In genomic region chr3:4503050-4503449, GRCh38 we compare ENCODE assay signal across 9 cellular contexts. TPM values are rescaled to one million over a fixed set of nuclear protein-coding genes. Genes with fewer than 3 reads are reported as not detected.
DNase-seq lines count a peak whose midpoint lies in the region; ATAC-seq, FAIRE-seq and TF ChIP-seq lines count a peak whose summit lies in the region.
"Had no signal": no experiment of that assay in that cellular context is flagged by ENCODE, and none has a peak within 500 bp of the region (broad histone marks: within the 10 kb centered on the region; RNA-seq: fewer than 3 reads in every experiment).

No MANE protein-coding gene starts in this region.

- H3K36me3 ChIP-seq in HEK293 (ENCODE audit: control insufficient read depth in 2 of 2, insufficient read depth in 1 of 2, low read length in 2 of 2), result peaks cover 0 to 3% of the 10 kb centered on the region in 2 experiments; a peak in 2 of 3 replicates
- H3K36me3 ChIP-seq in parathyroid adenoma (ENCODE audit: control insufficient read depth, insufficient read depth, low read length), result no peaks in the 10 kb centered on the region
- H3K36me3 ChIP-seq in small intestine (ENCODE audit: control insufficient read depth in 2 of 2, insufficient read depth in 2 of 2, low read length in 2 of 2), result no peaks in the 10 kb centered on the region

- 80% methylated on average over 5 of the region's 5 CpGs for WGBS in right cardiac atrium
- WGBS in small intestine, 3 donors, result 67 to 89% (median 77%) methylated on average over 5 of the region's 5 CpGs

- CTCF ChIA-PET in HEK293 (lab: Yijun Ruan, JAX), result no interaction called here

- intact Hi-C loops in right cardiac atrium (cut with DNase I), result loop anchor here in 1 of 4 donors (10.0 kb wide), 1 partner anchor 122 kb away; no protein-coding TSS in a partner anchor

- peak overlapping the region; percentile 65 for H2AFZ ChIP-seq in parathyroid adenoma

- H3K27ac ChIP-seq in HEK293 (ENCODE audit: extremely low read depth, low read depth, low read length) (no peak overlapping the region), parathyroid adenoma (peak overlapping the region; percentile 93), right cardiac atrium (ENCODE audit: low read length) (no peak overlapping the region), small intestine (ENCODE audit: low read depth in 1 of 2, low read length in 1 of 2) (no peak overlapping the region)

- ATAC-seq in GM18870 (IDR thresholded peaks at IDR 0.05; ENCODE audit: unreplicated experiment), result peak; percentile 50
- ATAC-seq in HG03571 (IDR thresholded peaks at IDR 0.05; ENCODE audit: unreplicated experiment), result peak; percentile 48
- no peak for ATAC-seq in SK-N-SH treated with all-trans-retinoic acid at 6 μM for 48 hours
- no peak for ATAC-seq in right cardiac atrium

- no peaks in the 10 kb centered on the region for H3K9me3 ChIP-seq in HEK293 (ENCODE audit: control insufficient read depth, insufficient read depth, low read depth, low read length)
- no peaks in the 10 kb centered on the region for H3K9me3 ChIP-seq in parathyroid adenoma (ENCODE audit: control insufficient read depth, low read length)
- H3K9me3 ChIP-seq in right cardiac atrium (ENCODE audit: control insufficient read depth, low read length), result no peaks in the 10 kb centered on the region
- no peaks in the 10 kb centered on the region for H3K9me3 ChIP-seq in small intestine (ENCODE audit: control insufficient read depth, low read depth)

- H3K79me2 ChIP-seq in parathyroid adenoma, result peaks cover 19% of the 10 kb centered on the region

- POLR2A ChIA-PET in HEK293 (lab: Yijun Ruan, JAX), result interaction anchor here (1.1 kb wide), 1 partner anchor 10 kb away, joined by 5 read pairs; the partner anchor contains the start of gene ITPR1

- no peak overlapping the region for H3K4me3 ChIP-seq in HEK293 (ENCODE audit: low read depth, low read length)
- no peak overlapping the region for H3K4me3 ChIP-seq in parathyroid adenoma (ENCODE audit: low read depth, low read length)
- no peak overlapping the region for H3K4me3 ChIP-seq in right cardiac atrium (ENCODE audit: low read length)
- H3K4me3 ChIP-seq in small intestine (ENCODE audit: low read depth in 1 of 2, low read length in 2 of 2), result no peak overlapping the region

- H3K9ac ChIP-seq in parathyroid adenoma, result no peak overlapping the region

- H3K4me1 ChIP-seq in HEK293 (ENCODE audit: control insufficient read depth, insufficient read depth, low read length) (peaks cover 8% of the 10 kb centered on the region), parathyroid adenoma (peaks cover 48% of the 10 kb centered on the region), right cardiac atrium (ENCODE audit: control insufficient read depth, insufficient read depth, low read length) (no peaks in the 10 kb centered on the region), small intestine (ENCODE audit: control insufficient read depth in 2 of 2, insufficient read depth in 1 of 2, low read depth in 1 of 2, low read length in 1 of 2) (peaks cover 3 to 8% of the 10 kb centered on the region in 2 donors)

- FAIRE-seq in small intestine (lab: Jason Lieb, UNC), result no peak

- TF ChIP-seq CTCF in HEK293 (tag by site-specific recombination; IDR thresholded peaks at IDR 0.05) (no peak), parathyroid adenoma (IDR thresholded peaks at IDR 0.05) (no peak)

- H3K4me2 ChIP-seq in parathyroid adenoma (ENCODE audit: low read length), result peak overlapping the region; percentile 55

- DNase-seq in right cardiac atrium (no peak), NCI-H2227 (lab: John Stamatoyannopoulos, UW; ENCODE audit: unreplicated experiment) (no peak), small intestine (no peak)
- DNase-seq: NCI-H1694 had no signal

- no peaks in the 10 kb centered on the region for H3K27me3 ChIP-seq in parathyroid adenoma (ENCODE audit: control insufficient read depth, insufficient read depth, low read length)
- no peaks in the 10 kb centered on the region for H3K27me3 ChIP-seq in right cardiac atrium (ENCODE audit: control insufficient read depth, insufficient read depth)
- H3K27me3 ChIP-seq in small intestine (ENCODE audit: control insufficient read depth in 2 of 2, insufficient read depth in 2 of 2, low read length in 2 of 2), result no peaks in the 10 kb centered on the region

TF ChIP-seq in HEK293, 187 proteins besides CTCF, POLR2A, EP300 and RAD21 (continues in another document):
- TF ChIP-seq ZNF664 (tag by site-specific recombination; IDR thresholded peaks at IDR 0.05) (peak; percentile 29; the same call in 1 of the 2 replicates), ZNF776 (tag by site-specific recombination; IDR thresholded peaks at IDR 0.05; ENCODE audit: borderline replicate concordance) (no peak), ZNF394 (tag by site-specific recombination; IDR thresholded peaks at IDR 0.05; ENCODE audit: borderline replicate concordance) (no peak), OVOL3 (tag by site-specific recombination; IDR thresholded peaks at IDR 0.05) (no peak), PRDM10 (tag by site-specific recombination; IDR thresholded peaks at IDR 0.05) (peak; percentile 87)

TF ChIP-seq in SK-N-SH treated with all-trans-retinoic acid at 6 μM for 48 hours, 23 proteins besides CTCF, POLR2A, EP300 and RAD21 (continues in another document):
- TF ChIP-seq CREB5 (CRISPR knock-in tag; IDR thresholded peaks at IDR 0.05; ENCODE audit: low read depth) (no peak), CSRNP3 (CRISPR knock-in tag; IDR thresholded peaks at IDR 0.05) (no peak), OSR1 (CRISPR knock-in tag; IDR thresholded peaks at IDR 0.05) (no peak), PPARA (CRISPR knock-in tag; IDR thresholded peaks at IDR 0.05; ENCODE audit: borderline replicate concordance) (no peak), RARB (CRISPR knock-in tag; IDR thresholded peaks at IDR 0.05) (no peak), ZNF8 (CRISPR knock-in tag; IDR thresholded peaks at IDR 0.05) (no peak), TCF4 (CRISPR knock-in tag; IDR thresholded peaks at IDR 0.05; ENCODE audit: borderline replicate concordance) (no peak), ZNF70 (CRISPR knock-in tag; IDR thresholded peaks at IDR 0.05) (no peak), BACH2 (CRISPR knock-in tag; IDR thresholded peaks at IDR 0.05; ENCODE audit: borderline replicate concordance) (no peak), PATZ1 (CRISPR knock-in tag; IDR thresholded peaks at IDR 0.05; ENCODE audit: borderline replicate concordance) (no peak)

RNA-seq across cellular contexts. Expression of gene ITPR1, which starts 9.9 kb away (rescaled TPM):
- total RNA-seq in right cardiac atrium, result 10 to 100 TPM; 32.5 to 59.0 (median 45.6) TPM
- 13.9 TPM for polyA plus RNA-seq in right cardiac atrium
- 10 to 100 TPM in 1 of 3 donors, 1 to 10 TPM in 1, under 1 TPM in 1; 0.89 to 13.8 (median 3.0) TPM for polyA plus RNA-seq in small intestine

RNA-seq across cellular contexts. Expression of gene SUMF1, which starts 36.0 kb away (rescaled TPM):
- total RNA-seq in right cardiac atrium, result 10 to 100 TPM in 3 of 4 donors, 1 to 10 TPM in 1; 9.6 to 14.4 (median 11.8) TPM
- polyA plus RNA-seq in right cardiac atrium, result 7.8 TPM
- 10 to 100 TPM in 1 of 3 donors, 1 to 10 TPM in 2; 3.8 to 22.2 (median 6.5) TPM for polyA plus RNA-seq in small intestine

Comparison
In these comparisons a context has a peak if more than half of its experiments do, and no peak if none do; other contexts are left out.
1. ATAC-seq: peak in GM18870 (single experiment) and HG03571 (single experiment); none in SK-N-SH treated with all-trans-retinoic acid at 6 μM for 48 hours (single experiment) and right cardiac atrium (0 of 2).